In the genomic region with DNA sequence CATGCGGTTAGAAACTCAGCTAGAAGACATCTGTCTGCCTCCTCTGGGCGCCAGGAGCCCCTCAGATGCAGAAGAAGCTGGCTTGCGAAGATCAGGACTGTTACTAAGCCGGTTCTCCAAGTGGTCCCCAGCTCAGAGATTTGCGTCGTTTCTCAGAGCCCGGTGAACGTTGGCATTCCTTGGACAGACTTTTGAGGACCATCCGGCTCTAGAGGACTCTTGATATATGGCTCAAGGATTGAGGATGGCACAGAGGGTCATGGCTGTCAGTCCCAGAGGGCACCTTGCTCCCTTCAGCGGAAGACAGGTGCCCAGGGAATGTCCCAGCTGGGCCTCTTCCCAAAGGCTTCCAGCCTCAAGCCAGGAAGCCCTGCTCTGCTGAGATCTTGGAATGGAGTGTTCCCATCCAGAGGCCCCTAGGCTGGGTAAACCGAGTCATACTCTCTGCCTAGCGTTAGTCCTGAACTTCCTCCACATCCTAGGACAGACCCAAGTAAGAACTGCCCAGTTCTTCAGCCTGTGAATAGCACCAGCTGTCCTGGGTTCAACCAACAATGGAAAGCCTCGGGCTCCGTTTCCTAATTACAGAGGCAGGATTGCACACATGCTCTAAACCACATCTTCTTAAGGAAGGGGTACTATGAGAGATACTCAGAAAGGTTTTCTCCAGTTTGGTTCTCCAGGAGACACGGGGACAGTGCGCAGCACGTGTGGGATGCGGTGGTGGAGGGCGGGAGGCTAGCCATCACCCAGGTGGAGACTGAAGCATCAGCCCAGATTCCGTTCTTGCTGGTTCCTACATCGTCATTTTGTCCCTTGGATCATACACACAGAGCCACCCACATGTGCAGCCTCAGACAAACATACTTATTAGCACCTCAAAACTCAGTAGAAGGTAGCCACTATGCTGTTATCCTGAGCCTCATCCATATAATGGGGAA, we compare ENCODE assay signal across 1 cellular context.
TF ChIP-seq lines count a peak whose summit lies in the region.

No MANE protein-coding gene starts in this region.

TF ChIP-seq in IMR-90, 13 proteins besides CTCF, POLR2A, EP300 and RAD21:
- TF ChIP-seq FOS (IDR thresholded peaks at IDR 0.05; ENCODE audit: low read depth, low read length) (no peak), BHLHE40 (IDR thresholded peaks at IDR 0.05; ENCODE audit: low read depth, low read length) (no peak), NFE2L2 (IDR thresholded peaks at IDR 0.05; ENCODE audit: low read depth, low read length) (no peak), MXI1 (IDR thresholded peaks at IDR 0.05; ENCODE audit: borderline replicate concordance, low read depth, low read length) (no peak), CHD1 (IDR thresholded peaks at IDR 0.05; ENCODE audit: low read depth, low read length) (no peak), MAZ (IDR thresholded peaks at IDR 0.05; ENCODE audit: borderline replicate concordance, low read depth, low read length) (no peak), RCOR1 (IDR thresholded peaks at IDR 0.05; ENCODE audit: insufficient replicate concordance, low read length) (no peak), SMC3 (IDR thresholded peaks at IDR 0.05; ENCODE audit: low read depth, low read length) (no peak)
- TF ChIP-seq, protein P1, sequence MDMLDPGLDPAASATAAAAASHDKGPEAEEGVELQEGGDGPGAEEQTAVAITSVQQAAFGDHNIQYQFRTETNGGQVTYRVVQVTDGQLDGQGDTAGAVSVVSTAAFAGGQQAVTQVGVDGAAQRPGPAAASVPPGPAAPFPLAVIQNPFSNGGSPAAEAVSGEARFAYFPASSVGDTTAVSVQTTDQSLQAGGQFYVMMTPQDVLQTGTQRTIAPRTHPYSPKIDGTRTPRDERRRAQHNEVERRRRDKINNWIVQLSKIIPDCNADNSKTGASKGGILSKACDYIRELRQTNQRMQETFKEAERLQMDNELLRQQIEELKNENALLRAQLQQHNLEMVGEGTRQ (IDR thresholded peaks at IDR 0.05; ENCODE audit: low read depth, low read length), result no peak
- TF ChIP-seq, protein P2, sequence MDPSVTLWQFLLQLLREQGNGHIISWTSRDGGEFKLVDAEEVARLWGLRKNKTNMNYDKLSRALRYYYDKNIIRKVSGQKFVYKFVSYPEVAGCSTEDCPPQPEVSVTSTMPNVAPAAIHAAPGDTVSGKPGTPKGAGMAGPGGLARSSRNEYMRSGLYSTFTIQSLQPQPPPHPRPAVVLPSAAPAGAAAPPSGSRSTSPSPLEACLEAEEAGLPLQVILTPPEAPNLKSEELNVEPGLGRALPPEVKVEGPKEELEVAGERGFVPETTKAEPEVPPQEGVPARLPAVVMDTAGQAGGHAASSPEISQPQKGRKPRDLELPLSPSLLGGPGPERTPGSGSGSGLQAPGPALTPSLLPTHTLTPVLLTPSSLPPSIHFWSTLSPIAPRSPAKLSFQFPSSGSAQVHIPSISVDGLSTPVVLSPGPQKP (IDR thresholded peaks at IDR 0.05; ENCODE audit: borderline replicate concordance, low read depth, low read length), result no peak
TF ChIP-seq in IMR-90: peak in this region for 0.
